ENCODE assay signal across 19 cellular contexts in the genomic region with DNA sequence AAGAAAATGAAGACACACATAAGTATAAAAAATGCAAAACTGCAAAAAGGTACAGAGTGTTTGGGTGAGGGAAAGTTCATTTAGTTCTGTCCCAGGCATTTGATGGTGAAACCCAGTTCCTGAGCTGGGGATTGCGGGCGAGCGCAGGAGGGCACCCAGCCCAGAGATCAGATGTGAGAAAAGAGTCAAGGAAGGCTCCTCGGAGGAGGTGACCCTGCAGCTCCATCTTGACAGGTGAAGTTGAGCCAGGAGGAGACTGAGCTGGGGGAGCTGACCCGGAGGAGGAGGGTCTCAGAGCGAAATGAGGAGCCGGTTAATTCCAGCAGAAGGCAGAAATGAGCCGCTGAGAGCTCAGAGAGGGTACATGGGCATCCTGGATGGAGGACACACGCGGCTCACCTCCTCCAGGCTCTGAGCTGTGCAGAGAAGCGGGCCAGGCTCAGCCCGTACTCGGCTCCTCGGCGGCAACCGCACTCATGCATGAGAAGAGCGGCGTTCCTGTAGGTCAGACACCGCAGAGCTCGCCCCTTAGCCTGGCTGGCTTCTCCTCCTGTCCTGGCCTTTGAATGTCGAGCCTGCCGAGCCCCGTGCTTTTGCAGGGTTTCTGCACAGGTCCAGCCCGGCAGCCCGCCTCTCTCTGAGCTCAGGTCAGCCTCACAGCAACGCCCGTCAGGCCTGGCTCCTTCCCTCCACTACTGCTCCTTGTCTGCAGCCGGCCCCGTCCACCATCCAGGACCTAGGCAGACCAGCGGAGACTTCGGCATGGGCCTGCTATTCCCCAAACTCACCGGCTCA. TPM values are rescaled to one million over a fixed set of nuclear protein-coding genes. Genes with fewer than 3 reads are reported as not detected.
DNase-seq lines count a peak whose midpoint lies in the region; ATAC-seq and TF ChIP-seq lines count a peak whose summit lies in the region.
"Had no signal": no experiment of that assay in that cellular context is flagged by ENCODE, and none has a peak within 500 bp of the region (broad histone marks: within the 10 kb centered on the region; RNA-seq: fewer than 3 reads in every experiment).

No MANE protein-coding gene starts in this region.

- ATAC-seq in natural killer cell treated with Interleukin-12 subunit alpha and Interleukin-12 subunit beta and Interleukin-15 and Interleukin-18, amount 100 ng/mL, for 72 hours = peak in 1 of 2 donors; percentile 34
- no peak for ATAC-seq in natural killer cell
- no peak for ATAC-seq in HG03354 (IDR thresholded peaks at IDR 0.05; ENCODE audit: poor library complexity, severe bottlenecking, unreplicated experiment)
- ATAC-seq: activated naive CD4-positive, alpha-beta T cell treated with anti-CD3 and anti-CD28 coated beads, Interleukin-2, amount 50 U/mL, for 72 hours; T-helper 17 cell had no signal

- H3K4me1 ChIP-seq in BE2C = no peaks in the 10 kb centered on the region
- H3K4me1 ChIP-seq: ascending aorta, psoas muscle had no signal

- H3K9me3 ChIP-seq in BE2C = no peaks in the 10 kb centered on the region
- H3K9me3 ChIP-seq: ascending aorta, psoas muscle had no signal

- H3K4me3 Mint-ChIP-seq in natural killer cell treated with Interleukin-12 subunit alpha and Interleukin-12 subunit beta and Interleukin-15 and Interleukin-18, amount 100 ng/mL, for 72 hours = no peak overlapping the region
- H3K4me3 Mint-ChIP-seq in natural killer cell = no peak overlapping the region
- no peak overlapping the region for H3K4me3 Mint-ChIP-seq in chondrocyte (ENCODE audit: unreplicated experiment)
- H3K4me3 Mint-ChIP-seq in endothelial cell (ENCODE audit: unreplicated experiment) = no peak overlapping the region
- H3K4me3 Mint-ChIP-seq: T-helper 17 cell had no signal

- H3K9me3 Mint-ChIP-seq in natural killer cell treated with Interleukin-12 subunit alpha and Interleukin-12 subunit beta and Interleukin-15 and Interleukin-18, amount 100 ng/mL, for 72 hours = no peaks in the 10 kb centered on the region
- H3K9me3 Mint-ChIP-seq in natural killer cell = no peaks in the 10 kb centered on the region
- H3K9me3 Mint-ChIP-seq in chondrocyte (ENCODE audit: low read depth) = no peaks in the 10 kb centered on the region
- no peaks in the 10 kb centered on the region for H3K9me3 Mint-ChIP-seq in endothelial cell (ENCODE audit: unreplicated experiment)
- H3K9me3 Mint-ChIP-seq: activated naive CD4-positive, alpha-beta T cell treated with anti-CD3 and anti-CD28 coated beads, Interleukin-2, amount 50 U/mL, for 72 hours had no signal

- peak; percentile 44 for DNase-seq in natural killer cell treated with Interleukin-12 subunit alpha and Interleukin-12 subunit beta and Interleukin-15 and Interleukin-18, amount 100 ng/mL, for 72 hours (ENCODE audit: low spot score)
- DNase-seq in natural killer cell (no peak), chondrocyte (ENCODE audit: low spot score) (peak; percentile 93), posterior vena cava (ENCODE audit: low spot score) (peak; percentile 75), endothelial cell (ENCODE audit: low spot score) (no peak), BE2C (no peak)
- DNase-seq: activated CD4-positive, alpha-beta T cell treated with anti-CD3 and anti-CD28 coated beads for 48 hours; central memory CD4-positive, alpha-beta T cell; MV-4-11; NCI-H526; stimulated activated CD4-positive, alpha-beta T cell treated with anti-CD3 and anti-CD28 coated beads, Interleukin-1b, Interleukin-23, amount 100 ng/mL, for 48 hours; T-helper 17 cell had no signal

- no peaks in the 10 kb centered on the region for H3K27me3 ChIP-seq in BE2C
- H3K27me3 ChIP-seq: ascending aorta had no signal

- no peak overlapping the region for H3K27ac Mint-ChIP-seq in natural killer cell treated with Interleukin-12 subunit alpha and Interleukin-12 subunit beta and Interleukin-15 and Interleukin-18, amount 100 ng/mL, for 72 hours
- H3K27ac Mint-ChIP-seq in natural killer cell (no peak overlapping the region), chondrocyte (ENCODE audit: unreplicated experiment) (no peak overlapping the region), endothelial cell (ENCODE audit: unreplicated experiment) (no peak overlapping the region)
- H3K27ac Mint-ChIP-seq: activated naive CD4-positive, alpha-beta T cell treated with anti-CD3 and anti-CD28 coated beads, Interleukin-2, amount 50 U/mL, for 72 hours; T-helper 17 cell had no signal

- TF ChIP-seq CTCF in natural killer cell (IDR thresholded peaks at IDR 0.05) = no peak
- no peak for TF ChIP-seq CTCF in chondrocyte (IDR thresholded peaks at IDR 0.05)
- no peak for TF ChIP-seq CTCF in endothelial cell (IDR thresholded peaks at IDR 0.05; ENCODE audit: unreplicated experiment)
- TF ChIP-seq CTCF in BE2C (IDR thresholded peaks at IDR 0.05; ENCODE audit: low read depth, low read length) = no peak

- H3K36me3 ChIP-seq in BE2C = no peaks in the 10 kb centered on the region
- H3K36me3 ChIP-seq: ascending aorta had no signal

- H3K36me3 Mint-ChIP-seq in natural killer cell treated with Interleukin-12 subunit alpha and Interleukin-12 subunit beta and Interleukin-15 and Interleukin-18, amount 100 ng/mL, for 72 hours = no peaks in the 10 kb centered on the region
- H3K36me3 Mint-ChIP-seq in natural killer cell (no peaks in the 10 kb centered on the region), chondrocyte (ENCODE audit: low read depth) (no peaks in the 10 kb centered on the region), endothelial cell (ENCODE audit: low read depth, unreplicated experiment) (no peaks in the 10 kb centered on the region)
- H3K36me3 Mint-ChIP-seq: activated naive CD4-positive, alpha-beta T cell treated with anti-CD3 and anti-CD28 coated beads, Interleukin-2, amount 50 U/mL, for 72 hours had no signal

- no peak overlapping the region for H3K4me3 ChIP-seq in BE2C (ENCODE audit: low read depth, low read length)
- H3K4me3 ChIP-seq: ascending aorta, psoas muscle, SK-N-MC, skin epidermis had no signal

- H3K4me1 Mint-ChIP-seq in natural killer cell treated with Interleukin-12 subunit alpha and Interleukin-12 subunit beta and Interleukin-15 and Interleukin-18, amount 100 ng/mL, for 72 hours (ENCODE audit: low read depth in 2 of 2) = no peaks in the 10 kb centered on the region
- H3K4me1 Mint-ChIP-seq in natural killer cell (no peaks in the 10 kb centered on the region), chondrocyte (ENCODE audit: low read depth) (no peaks in the 10 kb centered on the region), endothelial cell (ENCODE audit: unreplicated experiment) (peaks cover 5% of the 10 kb centered on the region)

- intact Hi-C loops in natural killer cell (cut with micrococcal nuclease) (no loop called here), posterior vena cava (cut with DNase I) (no loop called here)

- peaks cover 14 to 22% of the 10 kb centered on the region in 2 donors for H3K27me3 Mint-ChIP-seq in natural killer cell treated with Interleukin-12 subunit alpha and Interleukin-12 subunit beta and Interleukin-15 and Interleukin-18, amount 100 ng/mL, for 72 hours
- H3K27me3 Mint-ChIP-seq in natural killer cell (ENCODE audit: low read depth in 2 of 2) (peaks cover 20 to 22% of the 10 kb centered on the region in 2 donors), chondrocyte (ENCODE audit: low read depth) (peaks cover 32% of the 10 kb centered on the region), endothelial cell (ENCODE audit: unreplicated experiment) (peaks cover 7% of the 10 kb centered on the region)

RNA-seq across cellular contexts. Expression of a gene that starts 9.5 kb away (rescaled TPM):
- total RNA-seq in natural killer cell treated with Interleukin-12 subunit alpha and Interleukin-12 subunit beta and Interleukin-15 and Interleukin-18, amount 100 ng/mL, for 72 hours = not detected
- not detected for total RNA-seq in natural killer cell
- total RNA-seq in chondrocyte = not detected in 3 replicates
- 10 to 100 TPM; 45.5 to 54.1 TPM for total RNA-seq in posterior vena cava
- total RNA-seq in endothelial cell (ENCODE audit: unreplicated experiment) = 0.62 TPM
- polyA plus RNA-seq in BE2C (2012; ENCODE audit: insufficient read depth, insufficient read length, low read depth) = not detected
- total RNA-seq: kidney epithelial cell had no signal

RNA-seq across cellular contexts. Expression of a gene that starts 36.6 kb away (rescaled TPM):
- total RNA-seq in natural killer cell treated with Interleukin-12 subunit alpha and Interleukin-12 subunit beta and Interleukin-15 and Interleukin-18, amount 100 ng/mL, for 72 hours = 100 to 1,000 TPM; 123 to 211 TPM
- total RNA-seq in natural killer cell (10 to 100 TPM; 48.6 to 56.7 (median 55.9) TPM), chondrocyte (39.5 to 45.7 TPM (median 43.7 TPM) in 3 replicates), posterior vena cava (10 to 100 TPM; 32.5 to 35.1 TPM), endothelial cell (ENCODE audit: unreplicated experiment) (48.1 TPM)
- 221 TPM for polyA plus RNA-seq in BE2C (2012; ENCODE audit: insufficient read depth, insufficient read length, low read depth)

RNA-seq across cellular contexts. Expression of a gene that starts 59.3 kb away (rescaled TPM):
- total RNA-seq in natural killer cell treated with Interleukin-12 subunit alpha and Interleukin-12 subunit beta and Interleukin-15 and Interleukin-18, amount 100 ng/mL, for 72 hours = 1 to 10 TPM; 1.1 to 1.9 TPM
- total RNA-seq in natural killer cell (1 to 10 TPM in 1 of 3 donors, under 1 TPM in 2; 0.75 to 1.7 (median 0.78) TPM), chondrocyte (12.4 to 21.9 TPM (median 19.0 TPM) in 3 replicates), posterior vena cava (10 to 100 TPM in 1 of 2 donors, 1 to 10 TPM in 1; 8.5 to 10.4 TPM), endothelial cell (ENCODE audit: unreplicated experiment) (3.5 TPM)
- polyA plus RNA-seq in BE2C (2012; ENCODE audit: insufficient read depth, insufficient read length, low read depth) = 21.8 TPM

Comparison
In these comparisons a context has a peak if more than half of its experiments do, and no peak if none do; other contexts are left out.
1. DNase-seq: peak in natural killer cell treated with Interleukin-12 subunit alpha and Interleukin-12 subunit beta and Interleukin-15 and Interleukin-18, amount 100 ng/mL, for 72 hours (single experiment), chondrocyte (single experiment) and posterior vena cava (single experiment); none in natural killer cell (single experiment), endothelial cell (single experiment) and BE2C (single experiment).
2. RNA of a gene that starts 9.5 kb away (total RNA-seq): 45.5 to 54.1 TPM in posterior vena cava; 0.62 TPM in endothelial cell (single experiment), not detected in natural killer cell treated with Interleukin-12 subunit alpha and Interleukin-12 subunit beta and Interleukin-15 and Interleukin-18, amount 100 ng/mL, for 72 hours, not detected in natural killer cell and not detected in chondrocyte; every median in the first group is over 10 times any median in the second.